Comparison of ENCODE assay signal across 22 cellular contexts in the genomic region with DNA sequence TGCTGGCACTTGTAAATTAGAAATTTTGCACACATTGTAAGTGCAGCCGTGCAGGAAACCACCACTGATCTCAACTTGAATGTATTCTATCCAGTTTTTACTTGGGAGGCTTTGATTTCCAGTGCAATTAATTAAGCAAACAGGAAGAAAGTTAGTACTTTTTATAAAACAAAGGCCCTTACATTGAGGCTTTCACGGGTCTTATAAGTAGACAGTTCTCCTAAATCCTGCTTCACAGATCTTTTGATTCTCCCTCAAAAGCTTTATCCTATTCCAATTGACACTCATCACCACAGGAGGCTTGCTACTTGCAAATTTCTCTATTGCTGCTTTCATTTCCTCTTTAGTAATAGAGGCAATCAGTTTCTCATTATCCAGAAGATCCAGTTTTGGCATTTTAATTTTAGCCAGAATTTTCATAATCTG.
DNase-seq lines count a peak whose midpoint lies in the region; ATAC-seq and TF ChIP-seq lines count a peak whose summit lies in the region.
"Had no signal": no experiment of that assay in that cellular context is flagged by ENCODE, and none has a peak within 500 bp of the region (broad histone marks: within the 10 kb centered on the region; RNA-seq: fewer than 3 reads in every experiment).

No MANE protein-coding gene starts in this region.

- intact Hi-C loops in ovary (cut with DNase I): no loop called here
- intact Hi-C loops in aorta (cut with DNase I): no loop called here
- intact Hi-C loops in left colon (cut with DNase I, micrococcal nuclease): no loop called here

- peak; percentile 69 for ATAC-seq in GM18519 (IDR thresholded peaks at IDR 0.05; ENCODE audit: low FRiP score, unreplicated experiment)
- peak; percentile 57 for ATAC-seq in GM19468 (IDR thresholded peaks at IDR 0.05; ENCODE audit: extremely low read depth, unreplicated experiment)
- ATAC-seq in HG03060 (IDR thresholded peaks at IDR 0.05; ENCODE audit: low read depth, unreplicated experiment): peak; percentile 41
- no peak for ATAC-seq in aorta (ENCODE audit: low FRiP score)
- ATAC-seq in left colon: no peak
- ATAC-seq: left lung, SK-N-SH treated with all-trans-retinoic acid at 6 μM for 48 hours had no signal

- H3K27me3 ChIP-seq in OCI-LY3 (ENCODE audit: low read depth, low read length): no peaks in the 10 kb centered on the region
- H3K27me3 ChIP-seq in ovary: no peaks in the 10 kb centered on the region
- H3K27me3 ChIP-seq in H7 (ENCODE audit: control insufficient read depth, insufficient read depth, low read length): no peaks in the 10 kb centered on the region
- H3K27me3 ChIP-seq in aorta (ENCODE audit: control insufficient read depth in 1 of 2, insufficient read depth in 2 of 2, low read length in 1 of 2): no peaks in the 10 kb centered on the region
- H3K27me3 ChIP-seq: esophagus muscularis mucosa, left lung, spleen, testis had no signal

- peaks cover 11% of the 10 kb centered on the region for H3K4me1 ChIP-seq in OCI-LY3 (ENCODE audit: low read length)
- no peaks in the 10 kb centered on the region for H3K4me1 ChIP-seq in ovary (ENCODE audit: insufficient read depth)
- H3K4me1 ChIP-seq in aorta (ENCODE audit: control insufficient read depth in 1 of 2, insufficient read depth in 2 of 2, low read length in 2 of 2): no peaks in the 10 kb centered on the region
- H3K4me1 ChIP-seq: esophagus muscularis mucosa, left lung, spleen, testis had no signal

- H3K36me3 ChIP-seq in OCI-LY3 (replicated peaks; ENCODE audit: low read depth, low read length) (no peaks in the 10 kb centered on the region), ovary (no peaks in the 10 kb centered on the region), H7 (replicated peaks; ENCODE audit: control insufficient read depth, insufficient read depth, low read length) (no peaks in the 10 kb centered on the region), aorta (ENCODE audit: control insufficient read depth in 1 of 2, insufficient read depth in 2 of 2, low read length in 1 of 2) (no peaks in the 10 kb centered on the region)
- H3K36me3 ChIP-seq: esophagus muscularis mucosa, left lung, spleen had no signal

- no peak for TF ChIP-seq POLR2A in ovary (IDR thresholded peaks at IDR 0.05)

- H3K27ac ChIP-seq in OCI-LY3 (ENCODE audit: low read length) (no peak overlapping the region), ovary (no peak overlapping the region), aorta (ENCODE audit: low read depth in 1 of 2, low read length in 2 of 2) (no peak overlapping the region)
- H3K27ac ChIP-seq: esophagus muscularis mucosa, left lung, spleen, testis had no signal

- no peaks in the 10 kb centered on the region for H3K79me2 ChIP-seq in OCI-LY3 (ENCODE audit: low read length)

- no peak for DNase-seq in ovary
- no peak for DNase-seq in H7
- no peak for DNase-seq in aorta
- DNase-seq in left colon: no peak
- DNase-seq: activated gamma-delta T cell; amniotic stem cell; CD8-positive, alpha-beta memory T cell; central memory CD4-positive, alpha-beta T cell; DMS79; KG1; left lung; NCI-H1105 treated with DMSO at 0.1 percent for 48 hours; NCI-H774; RPMI8226; spleen; testis had no signal

- TF ChIP-seq EP300 in ovary (IDR thresholded peaks at IDR 0.05): no peak

- TF ChIP-seq CTCF in OCI-LY3 (IDR thresholded peaks at IDR 0.05; ENCODE audit: low read depth, low read length): no peak
- no peak for TF ChIP-seq CTCF in ovary (IDR thresholded peaks at IDR 0.05)

- H2AFZ ChIP-seq in OCI-LY3 (ENCODE audit: low read depth, low read length): no peak overlapping the region

- H3K9me3 ChIP-seq in OCI-LY3 (ENCODE audit: insufficient read depth, low read length) (no peaks in the 10 kb centered on the region), ovary (no peaks in the 10 kb centered on the region), aorta (ENCODE audit: control insufficient read depth, low read length) (no peaks in the 10 kb centered on the region)
- H3K9me3 ChIP-seq: testis had no signal

- H3K4me3 ChIP-seq in OCI-LY3 (ENCODE audit: low read length): no peak overlapping the region
- no peak overlapping the region for H3K4me3 ChIP-seq in ovary
- H3K4me3 ChIP-seq in H7 (ENCODE audit: insufficient read depth, low read depth, low read length): no peak overlapping the region
- H3K4me3 ChIP-seq in aorta (ENCODE audit: low read length in 2 of 2): no peak overlapping the region
- H3K4me3 ChIP-seq: esophagus muscularis mucosa, left lung, spleen, testis had no signal

- H3K4me2 ChIP-seq in OCI-LY3 (ENCODE audit: low read length): peak overlapping the region; percentile 10; the same call in 1 of the 2 replicates

- no peaks in the 10 kb centered on the region for H4K20me1 ChIP-seq in OCI-LY3 (ENCODE audit: insufficient read depth, low read length)

- 25 to 47% (median 39%) methylated on average over 2 of the region's 2 CpGs for WGBS in ovary, 3 donors
- 51 to 60% methylated on average over 2 of the region's 2 CpGs for WGBS in aorta, 2 donors

- no peak overlapping the region for H3K9ac ChIP-seq in OCI-LY3 (ENCODE audit: low read length)

Comparison
In these comparisons a context has a peak if more than half of its experiments do, and no peak if none do; other contexts are left out.
1. ATAC-seq: peak in GM18519 (single experiment), GM19468 (single experiment) and HG03060 (single experiment); none in aorta (single experiment) and left colon (single experiment).